Comparison of ENCODE assay signal across 1 cellular context in the genomic region with DNA sequence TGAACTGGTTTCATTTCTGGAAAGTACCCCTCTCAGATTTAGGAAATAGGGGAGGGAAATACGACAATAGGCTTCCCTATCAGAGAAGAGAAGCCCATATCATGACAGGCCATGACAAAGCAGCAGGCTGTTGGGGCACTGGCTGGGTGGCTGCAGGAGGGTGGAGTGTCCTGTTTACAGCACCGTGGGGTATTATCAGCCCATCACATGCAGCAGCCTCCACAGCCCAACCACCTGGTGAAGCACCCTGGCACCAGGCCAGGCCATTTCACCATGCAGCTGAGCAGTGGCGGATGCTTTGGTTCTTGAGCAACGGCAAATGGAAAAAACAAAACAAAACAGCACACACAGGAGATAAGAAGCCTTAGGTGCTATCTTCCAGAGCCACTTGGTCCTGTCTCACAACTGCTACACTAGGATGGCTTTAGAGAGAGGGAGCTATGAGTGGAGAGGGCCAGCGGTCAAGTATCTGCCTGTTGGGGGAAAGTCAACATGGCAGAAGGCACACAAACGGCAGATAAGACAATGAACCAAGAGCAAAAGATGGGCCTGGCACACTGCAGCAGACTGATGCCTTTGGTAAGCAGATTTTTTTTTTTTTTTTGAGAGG.
TF ChIP-seq lines count a peak whose summit lies in the region.

No MANE protein-coding gene starts in this region.

TF ChIP-seq in K562, 482 proteins besides CTCF, POLR2A, EP300 and RAD21 (continues in another document):
- no peak for TF ChIP-seq PHF20 (IDR thresholded peaks at IDR 0.05; ENCODE audit: partially characterized antibody)
- TF ChIP-seq, protein P1, sequence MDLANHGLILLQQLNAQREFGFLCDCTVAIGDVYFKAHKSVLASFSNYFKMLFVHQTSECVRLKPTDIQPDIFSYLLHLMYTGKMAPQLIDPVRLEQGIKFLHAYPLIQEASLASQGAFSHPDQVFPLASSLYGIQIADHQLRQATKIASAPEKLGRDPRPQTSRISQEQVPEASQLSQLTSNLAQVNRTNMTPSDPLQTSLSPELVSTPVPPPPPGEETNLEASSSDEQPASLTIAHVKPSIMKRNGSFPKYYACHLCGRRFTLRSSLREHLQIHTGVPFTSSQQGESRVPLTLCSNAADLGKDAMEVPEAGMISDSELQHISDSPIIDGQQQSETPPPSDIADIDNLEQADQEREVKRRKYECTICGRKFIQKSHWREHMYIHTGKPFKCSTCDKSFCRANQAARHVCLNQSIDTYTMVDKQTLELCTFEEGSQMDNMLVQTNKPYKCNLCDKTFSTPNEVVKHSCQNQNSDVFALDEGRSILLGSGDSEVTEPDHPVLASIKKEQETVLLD (IDR thresholded peaks at IDR 0.05) = peak; percentile 87
- no peak for TF ChIP-seq ZNF507 (tag; conservative IDR thresholded peaks at IDR 0.05)
- peak; percentile 63; the same call in 1 of the 2 replicates for TF ChIP-seq JUN (IDR thresholded peaks at IDR 0.05; ENCODE audit: borderline replicate concordance, low read depth, low read length)
- TF ChIP-seq JUN (CRISPR knock-in tag; IDR thresholded peaks at IDR 0.05; ENCODE audit: borderline replicate concordance) = no peak
- TF ChIP-seq TFAM (CRISPR knock-in tag; conservative IDR thresholded peaks at IDR 0.05) = no peak
- TF ChIP-seq, protein P2, sequence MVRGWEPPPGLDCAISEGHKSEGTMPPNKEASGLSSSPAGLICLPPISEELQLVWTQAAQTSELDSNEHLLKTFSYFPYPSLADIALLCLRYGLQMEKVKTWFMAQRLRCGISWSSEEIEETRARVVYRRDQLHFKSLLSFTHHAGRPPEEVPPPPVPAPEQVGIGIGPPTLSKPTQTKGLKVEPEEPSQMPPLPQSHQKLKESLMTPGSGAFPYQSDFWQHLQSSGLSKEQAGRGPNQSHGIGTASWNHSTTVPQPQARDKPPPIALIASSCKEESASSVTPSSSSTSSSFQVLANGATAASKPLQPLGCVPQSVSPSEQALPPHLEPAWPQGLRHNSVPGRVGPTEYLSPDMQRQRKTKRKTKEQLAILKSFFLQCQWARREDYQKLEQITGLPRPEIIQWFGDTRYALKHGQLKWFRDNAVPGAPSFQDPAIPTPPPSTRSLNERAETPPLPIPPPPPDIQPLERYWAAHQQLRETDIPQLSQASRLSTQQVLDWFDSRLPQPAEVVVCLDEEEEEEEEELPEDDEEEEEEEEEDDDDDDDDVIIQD (CRISPR knock-in tag; IDR thresholded peaks at IDR 0.05) = peak; percentile 12; the same call in 1 of the 2 replicates
- TF ChIP-seq, protein P3, sequence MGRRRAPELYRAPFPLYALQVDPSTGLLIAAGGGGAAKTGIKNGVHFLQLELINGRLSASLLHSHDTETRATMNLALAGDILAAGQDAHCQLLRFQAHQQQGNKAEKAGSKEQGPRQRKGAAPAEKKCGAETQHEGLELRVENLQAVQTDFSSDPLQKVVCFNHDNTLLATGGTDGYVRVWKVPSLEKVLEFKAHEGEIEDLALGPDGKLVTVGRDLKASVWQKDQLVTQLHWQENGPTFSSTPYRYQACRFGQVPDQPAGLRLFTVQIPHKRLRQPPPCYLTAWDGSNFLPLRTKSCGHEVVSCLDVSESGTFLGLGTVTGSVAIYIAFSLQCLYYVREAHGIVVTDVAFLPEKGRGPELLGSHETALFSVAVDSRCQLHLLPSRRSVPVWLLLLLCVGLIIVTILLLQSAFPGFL (CRISPR knock-in tag; IDR thresholded peaks at IDR 0.05) = no peak
- TF ChIP-seq GABPA (tag; conservative IDR thresholded peaks at IDR 0.05; ENCODE audit: low read depth) = peak; percentile 59
- no peak for TF ChIP-seq ZFPM2 (CRISPR knock-in tag; IDR thresholded peaks at IDR 0.05)
- TF ChIP-seq THRAP3 (IDR thresholded peaks at IDR 0.05; ENCODE audit: borderline replicate concordance) = no peak
- TF ChIP-seq, protein P4, sequence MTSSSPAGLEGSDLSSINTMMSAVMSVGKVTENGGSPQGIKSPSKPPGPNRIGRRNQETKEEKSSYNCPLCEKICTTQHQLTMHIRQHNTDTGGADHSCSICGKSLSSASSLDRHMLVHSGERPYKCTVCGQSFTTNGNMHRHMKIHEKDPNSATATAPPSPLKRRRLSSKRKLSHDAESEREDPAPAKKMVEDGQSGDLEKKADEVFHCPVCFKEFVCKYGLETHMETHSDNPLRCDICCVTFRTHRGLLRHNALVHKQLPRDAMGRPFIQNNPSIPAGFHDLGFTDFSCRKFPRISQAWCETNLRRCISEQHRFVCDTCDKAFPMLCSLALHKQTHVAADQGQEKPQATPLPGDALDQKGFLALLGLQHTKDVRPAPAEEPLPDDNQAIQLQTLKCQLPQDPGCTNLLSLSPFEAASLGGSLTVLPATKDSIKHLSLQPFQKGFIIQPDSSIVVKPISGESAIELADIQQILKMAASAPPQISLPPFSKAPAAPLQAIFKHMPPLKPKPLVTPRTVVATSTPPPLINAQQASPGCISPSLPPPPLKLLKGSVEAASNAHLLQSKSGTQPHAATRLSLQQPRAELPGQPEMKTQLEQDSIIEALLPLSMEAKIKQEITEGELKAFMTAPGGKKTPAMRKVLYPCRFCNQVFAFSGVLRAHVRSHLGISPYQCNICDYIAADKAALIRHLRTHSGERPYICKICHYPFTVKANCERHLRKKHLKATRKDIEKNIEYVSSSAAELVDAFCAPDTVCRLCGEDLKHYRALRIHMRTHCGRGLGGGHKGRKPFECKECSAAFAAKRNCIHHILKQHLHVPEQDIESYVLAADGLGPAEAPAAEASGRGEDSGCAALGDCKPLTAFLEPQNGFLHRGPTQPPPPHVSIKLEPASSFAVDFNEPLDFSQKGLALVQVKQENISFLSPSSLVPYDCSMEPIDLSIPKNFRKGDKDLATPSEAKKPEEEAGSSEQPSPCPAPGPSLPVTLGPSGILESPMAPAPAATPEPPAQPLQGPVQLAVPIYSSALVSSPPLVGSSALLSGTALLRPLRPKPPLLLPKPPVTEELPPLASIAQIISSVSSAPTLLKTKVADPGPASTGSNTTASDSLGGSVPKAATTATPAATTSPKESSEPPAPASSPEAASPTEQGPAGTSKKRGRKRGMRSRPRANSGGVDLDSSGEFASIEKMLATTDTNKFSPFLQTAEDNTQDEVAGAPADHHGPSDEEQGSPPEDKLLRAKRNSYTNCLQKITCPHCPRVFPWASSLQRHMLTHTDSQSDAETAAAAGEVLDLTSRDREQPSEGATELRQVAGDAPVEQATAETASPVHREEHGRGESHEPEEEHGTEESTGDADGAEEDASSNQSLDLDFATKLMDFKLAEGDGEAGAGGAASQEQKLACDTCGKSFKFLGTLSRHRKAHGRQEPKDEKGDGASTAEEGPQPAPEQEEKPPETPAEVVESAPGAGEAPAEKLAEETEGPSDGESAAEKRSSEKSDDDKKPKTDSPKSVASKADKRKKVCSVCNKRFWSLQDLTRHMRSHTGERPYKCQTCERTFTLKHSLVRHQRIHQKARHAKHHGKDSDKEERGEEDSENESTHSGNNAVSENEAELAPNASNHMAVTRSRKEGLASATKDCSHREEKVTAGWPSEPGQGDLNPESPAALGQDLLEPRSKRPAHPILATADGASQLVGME (CRISPR knock-in tag; IDR thresholded peaks at IDR 0.05) = peak; percentile 97
- no peak for TF ChIP-seq KDM2B (CRISPR knock-in tag; IDR thresholded peaks at IDR 0.05)
- no peak for TF ChIP-seq ZNF830 (CRISPR knock-in tag; IDR thresholded peaks at IDR 0.05)
- TF ChIP-seq OTX1 (CRISPR knock-in tag; IDR thresholded peaks at IDR 0.05) = peak; percentile 98
- no peak for TF ChIP-seq ZNF3 (CRISPR knock-in tag; IDR thresholded peaks at IDR 0.05)
- TF ChIP-seq ARNT (IDR thresholded peaks at IDR 0.05) = peak; percentile 99 to 100
- TF ChIP-seq MAZ (CRISPR knock-in tag; conservative IDR thresholded peaks at IDR 0.05 in 1 of 2, IDR thresholded peaks at IDR 0.05 in 1 of 2) = peak; percentile 75 to 95
- peak; percentile 99 for TF ChIP-seq SMARCC2 (IDR thresholded peaks at IDR 0.05; ENCODE audit: low read depth)
- TF ChIP-seq, protein P5, sequence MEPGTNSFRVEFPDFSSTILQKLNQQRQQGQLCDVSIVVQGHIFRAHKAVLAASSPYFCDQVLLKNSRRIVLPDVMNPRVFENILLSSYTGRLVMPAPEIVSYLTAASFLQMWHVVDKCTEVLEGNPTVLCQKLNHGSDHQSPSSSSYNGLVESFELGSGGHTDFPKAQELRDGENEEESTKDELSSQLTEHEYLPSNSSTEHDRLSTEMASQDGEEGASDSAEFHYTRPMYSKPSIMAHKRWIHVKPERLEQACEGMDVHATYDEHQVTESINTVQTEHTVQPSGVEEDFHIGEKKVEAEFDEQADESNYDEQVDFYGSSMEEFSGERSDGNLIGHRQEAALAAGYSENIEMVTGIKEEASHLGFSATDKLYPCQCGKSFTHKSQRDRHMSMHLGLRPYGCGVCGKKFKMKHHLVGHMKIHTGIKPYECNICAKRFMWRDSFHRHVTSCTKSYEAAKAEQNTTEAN (CRISPR knock-in tag; IDR thresholded peaks at IDR 0.05) = peak; percentile 80; the same call in 1 of the 2 replicates
- TF ChIP-seq ILF3 (IDR thresholded peaks at IDR 0.05; ENCODE audit: borderline replicate concordance) = no peak
- peak; percentile 100 for TF ChIP-seq PML (IDR thresholded peaks at IDR 0.05; ENCODE audit: low read length)
- TF ChIP-seq PURB (CRISPR knock-in tag; IDR thresholded peaks at IDR 0.05; ENCODE audit: low read depth) = no peak
- TF ChIP-seq, protein P6, sequence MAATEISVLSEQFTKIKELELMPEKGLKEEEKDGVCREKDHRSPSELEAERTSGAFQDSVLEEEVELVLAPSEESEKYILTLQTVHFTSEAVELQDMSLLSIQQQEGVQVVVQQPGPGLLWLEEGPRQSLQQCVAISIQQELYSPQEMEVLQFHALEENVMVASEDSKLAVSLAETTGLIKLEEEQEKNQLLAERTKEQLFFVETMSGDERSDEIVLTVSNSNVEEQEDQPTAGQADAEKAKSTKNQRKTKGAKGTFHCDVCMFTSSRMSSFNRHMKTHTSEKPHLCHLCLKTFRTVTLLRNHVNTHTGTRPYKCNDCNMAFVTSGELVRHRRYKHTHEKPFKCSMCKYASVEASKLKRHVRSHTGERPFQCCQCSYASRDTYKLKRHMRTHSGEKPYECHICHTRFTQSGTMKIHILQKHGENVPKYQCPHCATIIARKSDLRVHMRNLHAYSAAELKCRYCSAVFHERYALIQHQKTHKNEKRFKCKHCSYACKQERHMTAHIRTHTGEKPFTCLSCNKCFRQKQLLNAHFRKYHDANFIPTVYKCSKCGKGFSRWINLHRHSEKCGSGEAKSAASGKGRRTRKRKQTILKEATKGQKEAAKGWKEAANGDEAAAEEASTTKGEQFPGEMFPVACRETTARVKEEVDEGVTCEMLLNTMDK (IDR thresholded peaks at IDR 0.05; ENCODE audit: borderline replicate concordance, insufficient read depth, low read depth, low read length, poor library complexity, severe bottlenecking) = no peak
- TF ChIP-seq, protein P7, sequence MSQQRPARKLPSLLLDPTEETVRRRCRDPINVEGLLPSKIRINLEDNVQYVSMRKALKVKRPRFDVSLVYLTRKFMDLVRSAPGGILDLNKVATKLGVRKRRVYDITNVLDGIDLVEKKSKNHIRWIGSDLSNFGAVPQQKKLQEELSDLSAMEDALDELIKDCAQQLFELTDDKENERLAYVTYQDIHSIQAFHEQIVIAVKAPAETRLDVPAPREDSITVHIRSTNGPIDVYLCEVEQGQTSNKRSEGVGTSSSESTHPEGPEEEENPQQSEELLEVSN (IDR thresholded peaks at IDR 0.05; ENCODE audit: borderline replicate concordance in 1 of 2, extremely low read depth in 1 of 2, insufficient read depth in 1 of 2, insufficient read length in 1 of 2, low read depth in 1 of 2, low read length in 1 of 2, poor library complexity in 1 of 2, severe bottlenecking in 1 of 2) = peak in 1 of 2 experiments; percentile 25
- no peak; the same call in 1 of the 2 replicates for TF ChIP-seq MEF2A (IDR thresholded peaks at IDR 0.05; ENCODE audit: control insufficient read depth, low read depth, low read length)
- TF ChIP-seq, protein P8, sequence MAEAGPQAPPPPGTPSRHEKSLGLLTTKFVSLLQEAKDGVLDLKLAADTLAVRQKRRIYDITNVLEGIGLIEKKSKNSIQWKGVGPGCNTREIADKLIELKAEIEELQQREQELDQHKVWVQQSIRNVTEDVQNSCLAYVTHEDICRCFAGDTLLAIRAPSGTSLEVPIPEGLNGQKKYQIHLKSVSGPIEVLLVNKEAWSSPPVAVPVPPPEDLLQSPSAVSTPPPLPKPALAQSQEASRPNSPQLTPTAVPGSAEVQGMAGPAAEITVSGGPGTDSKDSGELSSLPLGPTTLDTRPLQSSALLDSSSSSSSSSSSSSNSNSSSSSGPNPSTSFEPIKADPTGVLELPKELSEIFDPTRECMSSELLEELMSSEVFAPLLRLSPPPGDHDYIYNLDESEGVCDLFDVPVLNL (CRISPR knock-in tag; IDR thresholded peaks at IDR 0.05; ENCODE audit: low read depth) = no peak
- TF ChIP-seq SREBF2 (CRISPR knock-in tag; IDR thresholded peaks at IDR 0.05) = no peak
- TF ChIP-seq, protein P9, sequence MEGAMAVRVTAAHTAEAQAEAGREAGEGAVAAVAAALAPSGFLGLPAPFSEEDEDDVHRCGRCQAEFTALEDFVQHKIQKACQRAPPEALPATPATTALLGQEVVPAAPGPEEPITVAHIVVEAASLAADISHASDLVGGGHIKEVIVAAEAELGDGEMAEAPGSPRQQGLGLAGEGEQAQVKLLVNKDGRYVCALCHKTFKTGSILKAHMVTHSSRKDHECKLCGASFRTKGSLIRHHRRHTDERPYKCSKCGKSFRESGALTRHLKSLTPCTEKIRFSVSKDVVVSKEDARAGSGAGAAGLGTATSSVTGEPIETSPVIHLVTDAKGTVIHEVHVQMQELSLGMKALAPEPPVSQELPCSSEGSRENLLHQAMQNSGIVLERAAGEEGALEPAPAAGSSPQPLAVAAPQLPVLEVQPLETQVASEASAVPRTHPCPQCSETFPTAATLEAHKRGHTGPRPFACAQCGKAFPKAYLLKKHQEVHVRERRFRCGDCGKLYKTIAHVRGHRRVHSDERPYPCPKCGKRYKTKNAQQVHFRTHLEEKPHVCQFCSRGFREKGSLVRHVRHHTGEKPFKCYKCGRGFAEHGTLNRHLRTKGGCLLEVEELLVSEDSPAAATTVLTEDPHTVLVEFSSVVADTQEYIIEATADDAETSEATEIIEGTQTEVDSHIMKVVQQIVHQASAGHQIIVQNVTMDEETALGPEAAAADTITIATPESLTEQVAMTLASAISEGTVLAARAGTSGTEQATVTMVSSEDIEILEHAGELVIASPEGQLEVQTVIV (CRISPR knock-in tag; IDR thresholded peaks at IDR 0.05; ENCODE audit: borderline replicate concordance) = no peak
- TF ChIP-seq L3MBTL2 (IDR thresholded peaks at IDR 0.05) = peak; percentile 73; the same call in 1 of the 2 replicates
- TF ChIP-seq GTF2A2 (tag; IDR thresholded peaks at IDR 0.05) = no peak
- no peak for TF ChIP-seq CAMTA2 (CRISPR knock-in tag; conservative IDR thresholded peaks at IDR 0.05)
- TF ChIP-seq, protein P10, sequence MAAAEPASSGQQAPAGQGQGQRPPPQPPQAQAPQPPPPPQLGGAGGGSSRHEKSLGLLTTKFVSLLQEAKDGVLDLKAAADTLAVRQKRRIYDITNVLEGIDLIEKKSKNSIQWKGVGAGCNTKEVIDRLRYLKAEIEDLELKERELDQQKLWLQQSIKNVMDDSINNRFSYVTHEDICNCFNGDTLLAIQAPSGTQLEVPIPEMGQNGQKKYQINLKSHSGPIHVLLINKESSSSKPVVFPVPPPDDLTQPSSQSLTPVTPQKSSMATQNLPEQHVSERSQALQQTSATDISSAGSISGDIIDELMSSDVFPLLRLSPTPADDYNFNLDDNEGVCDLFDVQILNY (CRISPR knock-in tag; IDR thresholded peaks at IDR 0.05) = no peak
- no peak for TF ChIP-seq SMC3 (conservative IDR thresholded peaks at IDR 0.05; ENCODE audit: insufficient read depth, low read depth, low read length)
